In genomic region chr5:111280282-111280901, GRCh38 we compare ENCODE assay signal across 1 cellular context.
TF ChIP-seq lines count a peak whose summit lies in the region.

No MANE protein-coding gene starts in this region.

TF ChIP-seq in GM12878, 131 proteins besides CTCF, POLR2A, EP300 and RAD21:
- TF ChIP-seq BACH1 (IDR thresholded peaks at IDR 0.05; ENCODE audit: borderline replicate concordance): no peak
- no peak for TF ChIP-seq ZNF24 (IDR thresholded peaks at IDR 0.05)
- TF ChIP-seq PKNOX1 (IDR thresholded peaks at IDR 0.05): no peak
- TF ChIP-seq POU2F2 (IDR thresholded peaks at IDR 0.05; ENCODE audit: borderline replicate concordance, low read depth, low read length): peak; percentile 62; the same call in 2 of the 3 replicates
- peak; percentile 62 to 73 for TF ChIP-seq BHLHE40 (IDR thresholded peaks at IDR 0.05; ENCODE audit: borderline replicate concordance in 1 of 2, low read depth in 2 of 2, low read length in 1 of 2)
- no peak for TF ChIP-seq WRNIP1 (IDR thresholded peaks at IDR 0.05; ENCODE audit: borderline replicate concordance, low read depth, low read length)
- TF ChIP-seq SIN3A (IDR thresholded peaks at IDR 0.05; ENCODE audit: low read depth, low read length): no peak
- no peak for TF ChIP-seq REST (IDR thresholded peaks at IDR 0.05; ENCODE audit: low read depth, low read length)
- no peak for TF ChIP-seq ZNF274 (IDR thresholded peaks at IDR 0.05; ENCODE audit: insufficient read depth, insufficient read length)
- TF ChIP-seq KLF5 (IDR thresholded peaks at IDR 0.05; ENCODE audit: partially characterized antibody): no peak
- TF ChIP-seq E4F1 (IDR thresholded peaks at IDR 0.05; ENCODE audit: borderline replicate concordance, partially characterized antibody): no peak
- TF ChIP-seq NKRF (conservative IDR thresholded peaks at IDR 0.05): no peak
- no peak for TF ChIP-seq CEBPB (IDR thresholded peaks at IDR 0.05; ENCODE audit: borderline replicate concordance in 1 of 2, low read depth in 2 of 2, low read length in 2 of 2)
